ENCODE assay signal across 8 cellular contexts in genomic region chr10:12349628-12350166, GRCh38. TPM values are rescaled to one million over a fixed set of nuclear protein-coding genes. Genes with fewer than 3 reads are reported as not detected.
DNase-seq lines count a peak whose midpoint lies in the region; ATAC-seq lines count a peak whose summit lies in the region.

No MANE protein-coding gene starts in this region.

- no peak for DNase-seq in activated CD4-positive, alpha-beta memory T cell treated with anti-CD3 and anti-CD28 coated beads, Interleukin-2, amount 10 ng/mL, durations not matched to agents 7 days and 5 days
- DNase-seq in substantia nigra (lab: John Stamatoyannopoulos, UW) = peak in 2 of 49 donors; percentile 24 to 30
- no peak for DNase-seq in SW480 (ENCODE audit: low spot score)
- no peak for DNase-seq in stimulated activated CD8-positive, alpha-beta memory T cell treated with anti-CD3 and anti-CD28 coated beads, Interleukin-4, amount 100 ng/mL, for 48 hours
- no peak for DNase-seq in NCI-H774 (lab: John Stamatoyannopoulos, UW)

- H3K9me3 ChIP-seq in iPS-18c (ENCODE audit: control insufficient read depth, insufficient read depth, low read length) = no peaks in the 10 kb centered on the region

- CTCF ChIA-PET in activated CD4-positive, alpha-beta memory T cell treated with anti-CD3 and anti-CD28 coated beads, Interleukin-2, amount 10 ng/mL, durations not matched to agents 7 days and 5 days (lab: Charles Lee) = interaction anchor here (0.6 to 4.5 kb wide), 5 partner anchors 87 to 360 kb away, joined by 3 to 26 read pairs (median 5); no protein-coding TSS in a partner anchor

- H3K27ac Mint-ChIP-seq in activated CD4-positive, alpha-beta memory T cell treated with anti-CD3 and anti-CD28 coated beads, Interleukin-2, amount 10 ng/mL, durations not matched to agents 7 days and 5 days = peak overlapping the region; percentile 96

- H3K4me1 Mint-ChIP-seq in activated CD4-positive, alpha-beta memory T cell treated with anti-CD3 and anti-CD28 coated beads, Interleukin-2, amount 10 ng/mL, durations not matched to agents 7 days and 5 days = peaks cover 47% of the 10 kb centered on the region

- H3K9me3 Mint-ChIP-seq in activated CD4-positive, alpha-beta memory T cell treated with anti-CD3 and anti-CD28 coated beads, Interleukin-2, amount 10 ng/mL, durations not matched to agents 7 days and 5 days = no peaks in the 10 kb centered on the region

- H3K27me3 Mint-ChIP-seq in activated CD4-positive, alpha-beta memory T cell treated with anti-CD3 and anti-CD28 coated beads, Interleukin-2, amount 10 ng/mL, durations not matched to agents 7 days and 5 days = peaks cover 27% of the 10 kb centered on the region

- H3K4me3 Mint-ChIP-seq in activated CD4-positive, alpha-beta memory T cell treated with anti-CD3 and anti-CD28 coated beads, Interleukin-2, amount 10 ng/mL, durations not matched to agents 7 days and 5 days = peak overlapping the region; percentile 91

- H3K4me3 ChIP-seq in iPS-18c (ENCODE audit: insufficient read depth, low read depth, low read length) = peak overlapping the region; percentile 86

- peak; percentile 39 for ATAC-seq in GM19025 (IDR thresholded peaks at IDR 0.05; ENCODE audit: low read depth, unreplicated experiment)
- ATAC-seq in HG02938 (IDR thresholded peaks at IDR 0.05; ENCODE audit: unreplicated experiment) = peak; percentile 57

- peak overlapping the region; percentile 42 for H3K27ac ChIP-seq in substantia nigra (ENCODE audit: low read depth, low read length, poor library complexity, severe bottlenecking)

- peaks cover 7% of the 10 kb centered on the region for H3K36me3 Mint-ChIP-seq in activated CD4-positive, alpha-beta memory T cell treated with anti-CD3 and anti-CD28 coated beads, Interleukin-2, amount 10 ng/mL, durations not matched to agents 7 days and 5 days (ENCODE audit: low read depth)

- POLR2A ChIA-PET in activated CD4-positive, alpha-beta memory T cell treated with anti-CD3 and anti-CD28 coated beads, Interleukin-2, amount 10 ng/mL, durations not matched to agents 7 days and 5 days (lab: Charles Lee) = interaction anchor here (0.7 to 5.1 kb wide), 12 partner anchors 10 to 433 kb away, joined by 3 to 40 read pairs (median 4); no protein-coding TSS in a partner anchor

RNA-seq across cellular contexts. Expression of gene CAMK1D, which starts 0.3 kb away (rescaled TPM):
- total RNA-seq in activated CD4-positive, alpha-beta memory T cell treated with anti-CD3 and anti-CD28 coated beads, Interleukin-2, amount 10 ng/mL, durations not matched to agents 7 days and 5 days = 10 to 100 TPM; 16.7 to 17.8 TPM
